In genomic region chr1:157105988-157106812, GRCh38 we compare ENCODE assay signal across 8 cellular contexts. TPM values are rescaled to one million over a fixed set of nuclear protein-coding genes. Genes with fewer than 3 reads are reported as not detected.
DNase-seq lines count a peak whose midpoint lies in the region; ATAC-seq and TF ChIP-seq lines count a peak whose summit lies in the region.

No MANE protein-coding gene starts in this region.

- H2AFZ ChIP-seq in PC-3 (ENCODE audit: low read length), result peak overlapping the region; percentile 49; the same call in 1 of the 2 replicates

- H3K79me2 ChIP-seq in PC-3 (ENCODE audit: low read length), result no peaks in the 10 kb centered on the region

- DNase-seq in Right ventricle myocardium inferior (ENCODE audit: missing footprints) (no peak), left ventricle myocardium inferior (no peak), PC-3 (peak; percentile 77), epithelial cell of prostate (ENCODE audit: low read depth, low spot score) (peak; percentile 36), pulmonary artery endothelial cell (ENCODE audit: low read depth, low spot score) (peak; percentile 24), NK-92 (lab: John Stamatoyannopoulos, UW; ENCODE audit: unreplicated experiment) (no peak), NCI-H1092 treated with DMSO at 0.1 percent for 48 hours (lab: John Stamatoyannopoulos, UW) (no peak)

- peaks cover 87% of the 10 kb centered on the region for H3K27me3 ChIP-seq in left ventricle myocardium inferior (ENCODE audit: low read depth)
- 0 out of 2 replicates have a peak, but pooled peaks cover 3% of the 10 kb centered on the region for H3K27me3 ChIP-seq in PC-3 (ENCODE audit: low read length)

- no peaks in the 10 kb centered on the region for H3K4me1 ChIP-seq in left ventricle myocardium inferior
- peaks cover 22% of the 10 kb centered on the region for H3K4me1 ChIP-seq in PC-3 (ENCODE audit: insufficient read depth, low read length)

- no peaks in the 10 kb centered on the region for H4K20me1 ChIP-seq in PC-3 (ENCODE audit: low read length)

- peak; percentile 43 for ATAC-seq in Right ventricle myocardium inferior
- peak; percentile 78 for ATAC-seq in HG02763 (IDR thresholded peaks at IDR 0.05; ENCODE audit: unreplicated experiment)
- ATAC-seq in PC-3, result peak; percentile 89

- intact Hi-C loops in Right ventricle myocardium inferior (cut with DNase I) (no loop called here), left ventricle myocardium inferior (cut with micrococcal nuclease) (no loop called here), PC-3 (cut with micrococcal nuclease) (no loop called here)

- POLR2A ChIA-PET in PC-3 (lab: Charles Lee; ENCODE audit: unreplicated experiment), result no interaction called here

- CTCF ChIA-PET in PC-3 (lab: Charles Lee), result interaction anchor here (2.3 kb wide), 1 partner anchor 16 kb away, joined by 6 read pairs; no protein-coding TSS in a partner anchor

- H3K36me3 ChIP-seq in left ventricle myocardium inferior, result no peaks in the 10 kb centered on the region
- H3K36me3 ChIP-seq in PC-3 (ENCODE audit: low read depth, low read length), result no peaks in the 10 kb centered on the region

- no peaks in the 10 kb centered on the region for H3F3A ChIP-seq in PC-3 (ENCODE audit: low read length, unreplicated experiment)

- H3K4me3 ChIP-seq in left ventricle myocardium inferior, result no peak overlapping the region
- no peak overlapping the region for H3K4me3 ChIP-seq in PC-3 (ENCODE audit: low read length)

- TF ChIP-seq CTCF in left ventricle myocardium inferior (IDR thresholded peaks at IDR 0.05; ENCODE audit: borderline replicate concordance) (no peak), PC-3 (conservative IDR thresholded peaks at IDR 0.05; ENCODE audit: low read depth, low read length) (no peak)

- H3K9me2 ChIP-seq in PC-3 (replicated peaks; ENCODE audit: low read length), result no peaks in the 10 kb centered on the region

- no TSS peak for BruUV-seq in PC-3 (replicated peaks; lab: Mats Ljungman, UMichigan)

- peak overlapping the region; percentile 26 for H3K4me2 ChIP-seq in PC-3 (ENCODE audit: low read length)

- no peaks in the 10 kb centered on the region for H3K9me3 ChIP-seq in left ventricle myocardium inferior (replicated peaks)
- H3K9me3 ChIP-seq in PC-3 (ENCODE audit: low read length), result no peaks in the 10 kb centered on the region

- H3K27ac ChIP-seq in left ventricle myocardium inferior (replicated peaks), result no peak overlapping the region
- peak overlapping the region; percentile 23; the same call in 1 of the 2 replicates for H3K27ac ChIP-seq in PC-3 (ENCODE audit: low read length)
- no peak overlapping the region for H3K27ac ChIP-seq in epithelial cell of prostate

- H3K9ac ChIP-seq in PC-3 (ENCODE audit: low read length), result peak overlapping the region; percentile 15; the same call in 1 of the 2 replicates

RNA-seq across cellular contexts. Expression of gene ETV3L, which starts 6.6 kb away (rescaled TPM):
- total RNA-seq in Right ventricle myocardium inferior, result not detected
- not detected for total RNA-seq in left ventricle myocardium inferior
- total RNA-seq in PC-3 (2014; rRNA removed), result not detected in 2 replicates
- total RNA-seq in pulmonary artery endothelial cell, result not detected in 2 replicates

RNA-seq across cellular contexts. Expression of gene ETV3, which starts 32.0 kb away (rescaled TPM):
- 16.9 TPM for total RNA-seq in Right ventricle myocardium inferior
- total RNA-seq in left ventricle myocardium inferior, result 14.6 TPM
- 10.1 and 12.2 TPM in 2 replicates for total RNA-seq in PC-3 (2014; rRNA removed)
- total RNA-seq in pulmonary artery endothelial cell, result 13.8 and 17.9 TPM in 2 replicates

Comparison
In these comparisons a context has a peak if more than half of its experiments do, and no peak if none do; other contexts are left out.
1. DNase-seq: peak in PC-3 (single experiment), epithelial cell of prostate (single experiment) and pulmonary artery endothelial cell (single experiment); none in Right ventricle myocardium inferior (single experiment), left ventricle myocardium inferior (single experiment), NK-92 (single experiment) and NCI-H1092 treated with DMSO at 0.1 percent for 48 hours (single experiment).
2. Peak in every context shown above with its lines, with median percentiles within 50 percentile points of each other: ATAC-seq.